9 cellular contexts compared by ENCODE assay signal in the genomic region with DNA sequence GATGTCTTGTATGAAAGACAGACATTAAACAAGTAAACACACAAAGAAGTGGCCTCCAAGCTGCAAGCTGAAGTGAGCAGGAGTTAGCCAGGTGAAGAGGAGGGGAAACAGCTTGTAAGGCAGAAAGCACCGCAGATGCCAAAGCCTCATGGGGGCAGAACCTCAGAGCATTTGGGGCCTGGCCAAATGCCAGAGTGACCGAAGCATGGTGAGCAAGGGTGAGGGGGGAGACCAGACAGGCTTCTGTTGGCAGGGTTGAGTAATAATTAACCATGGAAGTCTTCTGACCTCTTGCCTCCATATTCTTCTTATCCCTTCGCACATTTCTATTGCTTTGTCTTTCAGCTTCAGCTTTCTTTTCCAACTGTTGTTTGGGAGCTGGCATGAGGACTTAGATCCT. TPM values are rescaled to one million over a fixed set of nuclear protein-coding genes. Genes with fewer than 3 reads are reported as not detected.
DNase-seq lines count a peak whose midpoint lies in the region; ATAC-seq and TF ChIP-seq lines count a peak whose summit lies in the region.
"Had no signal": no experiment of that assay in that cellular context is flagged by ENCODE, and none has a peak within 500 bp of the region (broad histone marks: within the 10 kb centered on the region; RNA-seq: fewer than 3 reads in every experiment).

No MANE protein-coding gene starts in this region.

- peak overlapping the region; percentile 79 for H2AFZ ChIP-seq in OCI-LY7 (ENCODE audit: low read length)

- peak overlapping the region; percentile 85 to 94 (median 94) for H3K27ac Mint-ChIP-seq in nephron
- H3K27ac Mint-ChIP-seq in activated T-helper 17 cell treated with anti-CD3 and anti-CD28 coated beads, Interleukin-2, amount 50 U/mL, for 72 hours, result no peak overlapping the region

- no peaks in the 10 kb centered on the region for H3K79me2 ChIP-seq in OCI-LY7 (ENCODE audit: insufficient read depth, low read depth, low read length)

- no peaks in the 10 kb centered on the region for H3K36me3 Mint-ChIP-seq in nephron (ENCODE audit: low read depth)
- H3K36me3 Mint-ChIP-seq in activated T-helper 17 cell treated with anti-CD3 and anti-CD28 coated beads, Interleukin-2, amount 50 U/mL, for 72 hours (ENCODE audit: low read depth), result no peaks in the 10 kb centered on the region

- CTCF ChIA-PET in OCI-LY7 (lab: Charles Lee; ENCODE audit: unreplicated experiment), result interaction anchor here (0.6 to 1.4 kb wide), 5 partner anchors 9 to 37 kb away, joined by 3 to 5 read pairs (median 3); no protein-coding TSS in a partner anchor

- no peaks in the 10 kb centered on the region for H3K9me2 ChIP-seq in OCI-LY7 (ENCODE audit: insufficient read depth, low read length)

- no peaks in the 10 kb centered on the region for H3K9me3 Mint-ChIP-seq in nephron
- no peaks in the 10 kb centered on the region for H3K9me3 Mint-ChIP-seq in activated T-helper 17 cell treated with anti-CD3 and anti-CD28 coated beads, Interleukin-2, amount 50 U/mL, for 72 hours

- TF ChIP-seq POLR2A in esophagus squamous epithelium (IDR thresholded peaks at IDR 0.05), result no peak
- no peak for TF ChIP-seq POLR2A in testis (IDR thresholded peaks at IDR 0.05)

- TF ChIP-seq CTCF in OCI-LY7 (conservative IDR thresholded peaks at IDR 0.05; ENCODE audit: low read length) (no peak), nephron (IDR thresholded peaks at IDR 0.05; ENCODE audit: unreplicated experiment in 3 of 3) (no peak), left lung (IDR thresholded peaks at IDR 0.05) (no peak), esophagus squamous epithelium (IDR thresholded peaks at IDR 0.05) (no peak), testis (IDR thresholded peaks at IDR 0.05) (no peak)

- peak overlapping the region; percentile 65 for H3K4me2 ChIP-seq in OCI-LY7 (ENCODE audit: low read length)

- DNase-seq in OCI-LY7 (ENCODE audit: low spot score), result peak; percentile 63
- DNase-seq in left lung, result no peak
- no peak for DNase-seq in esophagus squamous epithelium (lab: John Stamatoyannopoulos, UW)
- DNase-seq in testis, result no peak

- no peaks in the 10 kb centered on the region for H3K27me3 Mint-ChIP-seq in nephron (ENCODE audit: low read depth)
- H3K27me3 Mint-ChIP-seq in activated T-helper 17 cell treated with anti-CD3 and anti-CD28 coated beads, Interleukin-2, amount 50 U/mL, for 72 hours, result peaks cover 7% of the 10 kb centered on the region

- H3K27ac ChIP-seq in OCI-LY7 (ENCODE audit: low read depth, low read length, poor library complexity, severe bottlenecking) (peak overlapping the region; percentile 43), left lung (no peak overlapping the region), esophagus squamous epithelium (no peak overlapping the region), testis (no peak overlapping the region)
- H3K27ac ChIP-seq: ovary had no signal

- no peaks in the 10 kb centered on the region for H3K9me3 ChIP-seq in OCI-LY7 (ENCODE audit: low read length)
- no peaks in the 10 kb centered on the region for H3K9me3 ChIP-seq in left lung
- no peaks in the 10 kb centered on the region for H3K9me3 ChIP-seq in esophagus squamous epithelium
- H3K9me3 ChIP-seq in testis, result no peaks in the 10 kb centered on the region
- H3K9me3 ChIP-seq: ovary had no signal

- H3K4me1 Mint-ChIP-seq in nephron, result peaks cover 25% of the 10 kb centered on the region
- no peaks in the 10 kb centered on the region for H3K4me1 Mint-ChIP-seq in activated T-helper 17 cell treated with anti-CD3 and anti-CD28 coated beads, Interleukin-2, amount 50 U/mL, for 72 hours

- ATAC-seq in GM18517 (IDR thresholded peaks at IDR 0.05; ENCODE audit: unreplicated experiment) (peak; percentile 56), HG03558 (IDR thresholded peaks at IDR 0.05; ENCODE audit: extremely low read depth, unreplicated experiment) (peak; percentile 61), left lung (no peak)
- no peak for ATAC-seq in activated T-helper 17 cell treated with anti-CD3 and anti-CD28 coated beads, Interleukin-2, amount 50 U/mL, for 72 hours (replicated peaks)

- TSS peak; percentile 41 for BruUV-seq in OCI-LY7 (replicated peaks; lab: Mats Ljungman, UMichigan)

- H3K4me3 Mint-ChIP-seq in nephron, result peak overlapping the region in 2 of 3 experiments; percentile 24 to 29
- H3K4me3 Mint-ChIP-seq in activated T-helper 17 cell treated with anti-CD3 and anti-CD28 coated beads, Interleukin-2, amount 50 U/mL, for 72 hours, result no peak overlapping the region

- H3K27me3 ChIP-seq in left lung (no peaks in the 10 kb centered on the region), esophagus squamous epithelium (no peaks in the 10 kb centered on the region), testis (no peaks in the 10 kb centered on the region)
- H3K27me3 ChIP-seq: ovary had no signal

- POLR2A ChIA-PET in OCI-LY7 (lab: Charles Lee), result interaction anchor here (0.6 to 10.2 kb wide), 15 partner anchors 8 to 304 kb away, joined by 3 to 210 read pairs (median 8); partner anchors contain the start of gene PRKD3

- H4K20me1 ChIP-seq in OCI-LY7 (ENCODE audit: insufficient read depth, low read length), result no peaks in the 10 kb centered on the region

- WGBS in esophagus squamous epithelium, 2 donors, result 30 to 32% methylated on average over 3 of the region's 3 CpGs
- WGBS in testis, 2 donors, result 56 to 73% methylated on average over 3 of the region's 3 CpGs

- intact Hi-C loops in OCI-LY7 (cut with micrococcal nuclease; ENCODE audit: unreplicated experiment) (no loop called here), left lung (cut with DNase I) (no loop called here), esophagus squamous epithelium (cut with DNase I) (no loop called here), testis (cut with DNase I; ENCODE audit: low total_unique reads) (no loop called here)

- H3K36me3 ChIP-seq in OCI-LY7 (ENCODE audit: insufficient read depth, low read length) (no peaks in the 10 kb centered on the region), left lung (no peaks in the 10 kb centered on the region), esophagus squamous epithelium (no peaks in the 10 kb centered on the region), testis (ENCODE audit: low read depth, missing control alignments) (no peaks in the 10 kb centered on the region)
- H3K36me3 ChIP-seq: ovary had no signal

- no peak overlapping the region for H3K4me3 ChIP-seq in OCI-LY7 (ENCODE audit: low read depth, low read length, poor library complexity, severe bottlenecking)
- H3K4me3 ChIP-seq in left lung, result no peak overlapping the region
- H3K4me3 ChIP-seq in esophagus squamous epithelium, result no peak overlapping the region
- no peak overlapping the region for H3K4me3 ChIP-seq in testis
- H3K4me3 ChIP-seq: ovary had no signal

- H3K4me1 ChIP-seq in OCI-LY7 (ENCODE audit: insufficient read depth, low read length, poor library complexity, severe bottlenecking) (peaks cover 71% of the 10 kb centered on the region), left lung (peaks cover 4 to 29% of the 10 kb centered on the region in 2 donors), esophagus squamous epithelium (peaks cover 4 to 20% (median 10%) of the 10 kb centered on the region in 3 donors), testis (no peaks in the 10 kb centered on the region)

RNA-seq across cellular contexts. Expression of gene QPCT, which starts 5.6 kb away (rescaled TPM):
- 3.5 and 8.2 TPM in 2 replicates for total RNA-seq in OCI-LY7 (2014; rRNA removed; shearing (Covaris generic))
- total RNA-seq in OCI-LY7 (2022), result 42.9 and 52.6 TPM in 2 replicates
- 10 to 100 TPM; 11.5 to 16.6 TPM for total RNA-seq in left lung
- total RNA-seq in activated T-helper 17 cell treated with anti-CD3 and anti-CD28 coated beads, Interleukin-2, amount 50 U/mL, for 72 hours, result under 1 TPM; 0.53 to 0.71 TPM
- total RNA-seq in esophagus squamous epithelium, result 10 to 100 TPM in 2 of 4 donors, 1 to 10 TPM in 2; 2.1 to 13.7 (median 7.2) TPM
- total RNA-seq in testis, result 1 to 10 TPM; 2.9 to 3.2 TPM
- polyA plus RNA-seq in testis (ENCODE audit: insufficient read depth, low read depth, low replicate concordance), result 5.6 TPM

RNA-seq across cellular contexts. Expression of gene PRKD3, which starts 25.4 kb away (rescaled TPM):
- total RNA-seq in OCI-LY7 (2014; rRNA removed; shearing (Covaris generic)), result 63.2 and 74.3 TPM in 2 replicates
- 174 and 185 TPM in 2 replicates for total RNA-seq in OCI-LY7 (2022)
- 10 to 100 TPM; 36.2 to 43.7 TPM for total RNA-seq in left lung
- total RNA-seq in activated T-helper 17 cell treated with anti-CD3 and anti-CD28 coated beads, Interleukin-2, amount 50 U/mL, for 72 hours, result 10 to 100 TPM; 28.2 to 35.6 TPM
- total RNA-seq in esophagus squamous epithelium, result 10 to 100 TPM in 3 of 4 donors, 1 to 10 TPM in 1; 7.4 to 25.9 (median 23.2) TPM
- 10 to 100 TPM; 46.0 to 78.1 TPM for total RNA-seq in testis
- 52.3 TPM for polyA plus RNA-seq in testis (ENCODE audit: insufficient read depth, low read depth, low replicate concordance)

Comparison
In these comparisons a context has a peak if more than half of its experiments do, and no peak if none do; other contexts are left out.
1. ATAC-seq: peak in GM18517 (single experiment) and HG03558 (single experiment); none in left lung (single experiment) and activated T-helper 17 cell treated with anti-CD3 and anti-CD28 coated beads, Interleukin-2, amount 50 U/mL, for 72 hours (single experiment).